Comparison of ENCODE assay signal across 10 cellular contexts in genomic region chr11:16791494-16791961, GRCh38. TPM values are rescaled to one million over a fixed set of nuclear protein-coding genes. Genes with fewer than 3 reads are reported as not detected.
A peak's percentile ranks its signal among the peaks of the same experiment; 100 is the strongest.
DNase-seq lines count a peak whose midpoint lies in the region; ATAC-seq, FAIRE-seq and TF ChIP-seq lines count a peak whose summit lies in the region.
"Had no signal": no experiment of that assay in that cellular context is flagged by ENCODE, and none has a peak within 500 bp of the region (broad histone marks: within the 10 kb centered on the region; RNA-seq: fewer than 3 reads in every experiment).

No MANE protein-coding gene starts in this region.

- H3K79me2 ChIP-seq in ACC112 (ENCODE audit: control insufficient read depth, insufficient read depth, low read length, unreplicated experiment) (no peaks in the 10 kb centered on the region), mesendoderm (ENCODE audit: control insufficient read depth, insufficient read depth, low read length) (no peaks in the 10 kb centered on the region)

- H2BK15ac ChIP-seq in mesendoderm (replicated peaks; ENCODE audit: low read depth), result no peak overlapping the region

- peak overlapping the region; percentile 91 for H3K27ac ChIP-seq in ACC112 (ENCODE audit: low read depth, low read length)
- no peak overlapping the region for H3K27ac ChIP-seq in mesendoderm (ENCODE audit: low read depth, low read length)
- H3K27ac ChIP-seq: KMS-11 had no signal

- no peak overlapping the region for H2BK5ac ChIP-seq in mesendoderm (ENCODE audit: low read length)

- no peak overlapping the region for H2AK5ac ChIP-seq in mesendoderm (ENCODE audit: low read length)

- H3K4me2 ChIP-seq in mesendoderm (ENCODE audit: low read length), result no peak overlapping the region
- H3K4me2 ChIP-seq: KMS-11 had no signal

- H3K4me1 Mint-ChIP-seq in chondrocyte (ENCODE audit: low read depth), result peaks cover 55% of the 10 kb centered on the region

- H3K56ac ChIP-seq in mesendoderm (ENCODE audit: low read length), result no peak overlapping the region

- peak overlapping the region; percentile 33 for H3K4me3 ChIP-seq in ACC112 (ENCODE audit: low read depth, low read length)
- no peak overlapping the region for H3K4me3 ChIP-seq in mesendoderm (ENCODE audit: low read length)

- no peak overlapping the region for H4K8ac ChIP-seq in mesendoderm (ENCODE audit: low read depth, low read length)

- no peak for TF ChIP-seq POLR2A in GM12892 (IDR thresholded peaks at IDR 0.05; ENCODE audit: low read depth, low read length)

- no peak for FAIRE-seq in GM12892 (lab: Jason Lieb, UNC)

- H3K27ac Mint-ChIP-seq in chondrocyte (ENCODE audit: unreplicated experiment), result peak overlapping the region; percentile 97
- H3K27ac Mint-ChIP-seq: activated naive CD4-positive, alpha-beta T cell treated with anti-CD3 and anti-CD28 coated beads, Interleukin-2, amount 50 U/mL, for 24 hours had no signal

- ATAC-seq in GM21723 (IDR thresholded peaks at IDR 0.05; ENCODE audit: unreplicated experiment), result no peak

- H3K9ac ChIP-seq in mesendoderm (ENCODE audit: low read length), result no peak overlapping the region
- H3K9ac ChIP-seq: KMS-11 had no signal

- H3K4ac ChIP-seq in mesendoderm (ENCODE audit: low read depth, low read length), result no peak overlapping the region

- no peaks in the 10 kb centered on the region for H3K27me3 Mint-ChIP-seq in chondrocyte (ENCODE audit: low read depth)
- H3K27me3 Mint-ChIP-seq: activated naive CD4-positive, alpha-beta T cell treated with anti-CD3 and anti-CD28 coated beads, Interleukin-2, amount 50 U/mL, for 24 hours had no signal

- H3K23ac ChIP-seq in mesendoderm (ENCODE audit: low read length), result no peak overlapping the region

- H3K9me3 Mint-ChIP-seq in chondrocyte (ENCODE audit: low read depth), result no peaks in the 10 kb centered on the region
- H3K9me3 Mint-ChIP-seq: activated naive CD4-positive, alpha-beta T cell treated with anti-CD3 and anti-CD28 coated beads, Interleukin-2, amount 50 U/mL, for 24 hours had no signal

- no peak overlapping the region for H2BK120ac ChIP-seq in mesendoderm (ENCODE audit: low read depth, low read length)

- H3K36me3 Mint-ChIP-seq in chondrocyte (ENCODE audit: low read depth), result no peaks in the 10 kb centered on the region
- H3K36me3 Mint-ChIP-seq: activated naive CD4-positive, alpha-beta T cell treated with anti-CD3 and anti-CD28 coated beads, Interleukin-2, amount 50 U/mL, for 24 hours had no signal

- TF ChIP-seq CTCF in chondrocyte (IDR thresholded peaks at IDR 0.05), result peak; percentile 14

- no CpG with 5 or more reads among the region's 9 CpGs for WGBS in mesendoderm (ENCODE audit: extremely low coverage, insufficient coverage, low lambda C conversion rate)

- no peaks in the 10 kb centered on the region for H3K79me1 ChIP-seq in mesendoderm (ENCODE audit: low read length)

- DNase-seq in Kasumi-1 (lab: John Stamatoyannopoulos, UW) (peak; percentile 50 to 66), chondrocyte (ENCODE audit: low spot score) (peak; percentile 67), mesendoderm (peak; percentile 22), GM12892 (ENCODE audit: insufficient read length) (no peak), NCI-H748 (lab: John Stamatoyannopoulos, UW; ENCODE audit: unreplicated experiment) (no peak)
- no peak for DNase-seq in activated CD8-positive, alpha-beta memory T cell treated with anti-CD3 and anti-CD28 coated beads, Interleukin-2, amount 50 U/mL, for 48 hours

- H3K18ac ChIP-seq in mesendoderm (ENCODE audit: low read length), result no peak overlapping the region

- no peak overlapping the region for H4K5ac ChIP-seq in mesendoderm (ENCODE audit: low read length)

- H2AFZ ChIP-seq in ACC112 (ENCODE audit: low read length, unreplicated experiment), result no peak overlapping the region

- H3K36me3 ChIP-seq in ACC112 (ENCODE audit: insufficient read depth, low read length), result no peaks in the 10 kb centered on the region
- no peaks in the 10 kb centered on the region for H3K36me3 ChIP-seq in mesendoderm (ENCODE audit: control insufficient read depth, insufficient read depth, low read length)

- peak overlapping the region; percentile 36 for H3K4me3 Mint-ChIP-seq in chondrocyte (ENCODE audit: unreplicated experiment)
- H3K4me3 Mint-ChIP-seq: activated naive CD4-positive, alpha-beta T cell treated with anti-CD3 and anti-CD28 coated beads, Interleukin-2, amount 50 U/mL, for 24 hours had no signal

- H3K4me1 ChIP-seq in ACC112 (ENCODE audit: control insufficient read depth, insufficient read depth, low read length, unreplicated experiment) (peaks cover 55% of the 10 kb centered on the region), mesendoderm (ENCODE audit: control insufficient read depth, low read depth, low read length) (no peaks in the 10 kb centered on the region)

- H3K27me3 ChIP-seq in ACC112 (ENCODE audit: insufficient read depth, low read length) (no peaks in the 10 kb centered on the region), mesendoderm (ENCODE audit: insufficient read depth, low read length, poor library complexity) (no peaks in the 10 kb centered on the region)

RNA-seq across cellular contexts. Expression of gene C11orf58, which starts 53.1 kb away (rescaled TPM):
- total RNA-seq in chondrocyte, result 116 to 135 TPM (median 117 TPM) in 3 replicates
- polyA plus RNA-seq in mesendoderm (2013, experiment 1 of 2), result 182 TPM
- 183 TPM for polyA plus RNA-seq in mesendoderm (2013, experiment 2 of 2)
- polyA plus RNA-seq in GM12892 (2012; ENCODE audit: missing spikeins), result 154 TPM

Comparison
In these comparisons a context has a peak if more than half of its experiments do, and no peak if none do; other contexts are left out.
1. DNase-seq: peak in Kasumi-1 (2 of 2), chondrocyte (single experiment) and mesendoderm (single experiment); none in GM12892 (single experiment), NCI-H748 (single experiment) and activated CD8-positive, alpha-beta memory T cell treated with anti-CD3 and anti-CD28 coated beads, Interleukin-2, amount 50 U/mL, for 48 hours (single experiment).